In the genomic region with DNA sequence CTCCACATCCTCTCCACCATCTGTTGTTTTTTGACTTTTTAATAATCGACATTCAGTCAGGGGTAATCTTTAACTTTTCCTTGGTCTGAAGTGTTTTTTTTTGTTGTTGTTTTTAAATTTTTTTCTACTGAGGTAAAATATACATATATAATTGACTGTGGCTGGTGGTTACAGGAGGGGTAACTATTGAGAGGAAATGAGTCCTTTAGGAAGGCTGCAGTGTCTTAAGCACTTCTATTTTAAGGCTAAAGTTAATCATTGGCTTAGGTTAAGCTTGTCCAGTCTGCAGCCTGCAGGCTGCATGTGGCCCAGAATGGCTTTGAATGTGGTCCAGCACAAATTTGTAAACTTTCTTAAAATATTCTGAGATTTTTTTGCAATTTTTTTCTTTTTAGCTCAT, we compare ENCODE assay signal across 17 cellular contexts.
A peak's percentile ranks its signal among the peaks of the same experiment; 100 is the strongest.
DNase-seq lines count a peak whose midpoint lies in the region; ATAC-seq and TF ChIP-seq lines count a peak whose summit lies in the region.
"Had no signal": no experiment of that assay in that cellular context is flagged by ENCODE, and none has a peak within 500 bp of the region (broad histone marks: within the 10 kb centered on the region; RNA-seq: fewer than 3 reads in every experiment).

No MANE protein-coding gene starts in this region.

- intact Hi-C loops in transverse colon (cut with DNase I; ENCODE audit: low total_unique reads): no loop called here
- intact Hi-C loops in right cardiac atrium (cut with DNase I): no loop called here

- no peak for TF ChIP-seq POLR2A in transverse colon (IDR thresholded peaks at IDR 0.05)

- peak; percentile 54 for ATAC-seq in GM18499 (IDR thresholded peaks at IDR 0.05; ENCODE audit: insufficient read depth, unreplicated experiment)
- ATAC-seq in GM19467 (IDR thresholded peaks at IDR 0.05; ENCODE audit: unreplicated experiment): peak; percentile 97
- ATAC-seq in HG02943 (IDR thresholded peaks at IDR 0.05; ENCODE audit: low read depth, unreplicated experiment): peak; percentile 94
- peak; percentile 92 for ATAC-seq in HG03565 (IDR thresholded peaks at IDR 0.05; ENCODE audit: unreplicated experiment)
- ATAC-seq in right cardiac atrium: no peak
- no peak for ATAC-seq in activated CD8-positive, alpha-beta T cell treated with anti-CD3 and anti-CD28 coated beads, Interleukin-2, amount 10 ng/mL, durations not matched to agents 7 days and 5 days
- ATAC-seq: activated naive CD8-positive, alpha-beta T cell treated with anti-CD3 and anti-CD28 coated beads, Interleukin-2, amount 50 U/mL, for 24 hours had no signal

- no peak for TF ChIP-seq CTCF in transverse colon (IDR thresholded peaks at IDR 0.05)

- in situ Hi-C loops in transverse colon (cut with MboI; ENCODE audit: low pct_ligation_motif_present in 1 of 4, low pct_unique_long_range_greater_than_20kb in 1 of 4, low sequenced_read_pairs in 3 of 4): no loop called here

- DNase-seq in transverse colon: no peak
- DNase-seq in right cardiac atrium: no peak
- DNase-seq in activated CD8-positive, alpha-beta T cell treated with anti-CD3 and anti-CD28 coated beads, Interleukin-2, amount 10 ng/mL, durations not matched to agents 7 days and 5 days: no peak
- DNase-seq in activated CD8-positive, alpha-beta memory T cell treated with anti-CD3 and anti-CD28 coated beads, Interleukin-2, amount 50 U/mL, for 4 hours: no peak
- DNase-seq: activated CD4-positive, CD25-positive, alpha-beta regulatory T cell; activated naive CD8-positive, alpha-beta T cell treated with anti-CD3 and anti-CD28 coated beads, Interleukin-2, amount 50 U/mL, for 24 hours; activated T-cell treated with anti-CD3 and anti-CD28 coated beads, Interleukin-2, amount 50 U/mL, for 1 hour; MM.1S; NCI-H2171; posterior cingulate gyrus; stimulated activated CD8-positive, alpha-beta memory T cell treated with anti-CD3 and anti-CD28 coated beads, Interleukin-4, amount 100 ng/mL, for 48 hours had no signal

- H3K4me3 Mint-ChIP-seq in activated CD8-positive, alpha-beta T cell treated with anti-CD3 and anti-CD28 coated beads, Interleukin-2, amount 10 ng/mL, durations not matched to agents 7 days and 5 days: no peak overlapping the region
- H3K4me3 Mint-ChIP-seq: activated naive CD8-positive, alpha-beta T cell treated with anti-CD3 and anti-CD28 coated beads, Interleukin-2, amount 50 U/mL, for 24 hours; central memory CD8-positive, alpha-beta T cell had no signal

- H3K27ac ChIP-seq in transverse colon (no peak overlapping the region), right cardiac atrium (ENCODE audit: low read length) (no peak overlapping the region)
- H3K27ac ChIP-seq: upper lobe of left lung had no signal

- no peaks in the 10 kb centered on the region for H3K9me3 Mint-ChIP-seq in activated CD8-positive, alpha-beta T cell treated with anti-CD3 and anti-CD28 coated beads, Interleukin-2, amount 10 ng/mL, durations not matched to agents 7 days and 5 days (ENCODE audit: insufficient read depth)
- H3K9me3 Mint-ChIP-seq: activated naive CD8-positive, alpha-beta T cell treated with anti-CD3 and anti-CD28 coated beads, Interleukin-2, amount 50 U/mL, for 24 hours; central memory CD8-positive, alpha-beta T cell had no signal

- H3K9me3 ChIP-seq in transverse colon (no peaks in the 10 kb centered on the region), right cardiac atrium (ENCODE audit: control insufficient read depth, low read length) (no peaks in the 10 kb centered on the region)
- H3K9me3 ChIP-seq: upper lobe of left lung had no signal

- H3K36me3 Mint-ChIP-seq in activated CD8-positive, alpha-beta T cell treated with anti-CD3 and anti-CD28 coated beads, Interleukin-2, amount 10 ng/mL, durations not matched to agents 7 days and 5 days (ENCODE audit: low read depth): no peaks in the 10 kb centered on the region

- peaks cover 2% of the 10 kb centered on the region for H3K27me3 Mint-ChIP-seq in activated CD8-positive, alpha-beta T cell treated with anti-CD3 and anti-CD28 coated beads, Interleukin-2, amount 10 ng/mL, durations not matched to agents 7 days and 5 days (ENCODE audit: low read depth)
- H3K27me3 Mint-ChIP-seq: activated naive CD8-positive, alpha-beta T cell treated with anti-CD3 and anti-CD28 coated beads, Interleukin-2, amount 50 U/mL, for 24 hours; central memory CD8-positive, alpha-beta T cell had no signal

- WGBS in transverse colon (ENCODE audit: low coverage in 1 of 2), 2 donors: 89 to 100% methylated on average over 1 of the region's 1 CpG
- WGBS in right cardiac atrium: 93% methylated on average over 1 of the region's 1 CpG

- H3K4me3 ChIP-seq in transverse colon (no peak overlapping the region), right cardiac atrium (ENCODE audit: low read length) (no peak overlapping the region)
- H3K4me3 ChIP-seq: upper lobe of left lung had no signal

- H3K36me3 ChIP-seq in transverse colon: no peaks in the 10 kb centered on the region
- H3K36me3 ChIP-seq: upper lobe of left lung had no signal

- no peaks in the 10 kb centered on the region for H3K4me1 Mint-ChIP-seq in activated CD8-positive, alpha-beta T cell treated with anti-CD3 and anti-CD28 coated beads, Interleukin-2, amount 10 ng/mL, durations not matched to agents 7 days and 5 days (ENCODE audit: low read depth)
- H3K4me1 Mint-ChIP-seq: activated naive CD8-positive, alpha-beta T cell treated with anti-CD3 and anti-CD28 coated beads, Interleukin-2, amount 50 U/mL, for 24 hours; central memory CD8-positive, alpha-beta T cell had no signal

- H3K27me3 ChIP-seq in transverse colon (no peaks in the 10 kb centered on the region), right cardiac atrium (ENCODE audit: control insufficient read depth, insufficient read depth) (no peaks in the 10 kb centered on the region)
- H3K27me3 ChIP-seq: upper lobe of left lung had no signal

- H3K4me1 ChIP-seq in transverse colon (no peaks in the 10 kb centered on the region), right cardiac atrium (ENCODE audit: control insufficient read depth, insufficient read depth, low read length) (no peaks in the 10 kb centered on the region)
- H3K4me1 ChIP-seq: upper lobe of left lung had no signal

- POLR2A ChIA-PET in activated CD8-positive, alpha-beta T cell treated with anti-CD3 and anti-CD28 coated beads, Interleukin-2, amount 10 ng/mL, durations not matched to agents 7 days and 5 days (lab: Charles Lee): no interaction called here

- H3K27ac Mint-ChIP-seq in activated CD8-positive, alpha-beta T cell treated with anti-CD3 and anti-CD28 coated beads, Interleukin-2, amount 10 ng/mL, durations not matched to agents 7 days and 5 days: no peak overlapping the region
- H3K27ac Mint-ChIP-seq: activated naive CD8-positive, alpha-beta T cell treated with anti-CD3 and anti-CD28 coated beads, Interleukin-2, amount 50 U/mL, for 24 hours had no signal

- CTCF ChIA-PET in activated CD8-positive, alpha-beta T cell treated with anti-CD3 and anti-CD28 coated beads, Interleukin-2, amount 10 ng/mL, durations not matched to agents 7 days and 5 days (lab: Charles Lee): no interaction called here

- TF ChIP-seq EP300 in transverse colon (IDR thresholded peaks at IDR 0.05; ENCODE audit: low read depth): no peak

Comparison
In these comparisons a context has a peak if more than half of its experiments do, and no peak if none do; other contexts are left out.
1. ATAC-seq: peak in GM18499 (single experiment), GM19467 (single experiment), HG02943 (single experiment) and HG03565 (single experiment); none in right cardiac atrium (0 of 2) and activated CD8-positive, alpha-beta T cell treated with anti-CD3 and anti-CD28 coated beads, Interleukin-2, amount 10 ng/mL, durations not matched to agents 7 days and 5 days (single experiment).